In genomic region chr5:140312791-140313189, GRCh38 we compare ENCODE assay signal across 19 cellular contexts. TPM values are rescaled to one million over a fixed set of nuclear protein-coding genes. Genes with fewer than 3 reads are reported as not detected.
DNase-seq lines count a peak whose midpoint lies in the region; ATAC-seq and TF ChIP-seq lines count a peak whose summit lies in the region.
"Had no signal": no experiment of that assay in that cellular context is flagged by ENCODE, and none has a peak within 500 bp of the region (broad histone marks: within the 10 kb centered on the region; RNA-seq: fewer than 3 reads in every experiment).

No MANE protein-coding gene starts in this region.

- no peak overlapping the region; the same call in 1 of the 2 replicates for H4K5ac ChIP-seq in IMR-90 (ENCODE audit: low read depth, low read length)

- POLR2A ChIA-PET in IMR-90 (lab: Charles Lee; ENCODE audit: unreplicated experiment): interaction anchor here (0.5 kb wide), 1 partner anchor 7 kb away, joined by 5 read pairs; no protein-coding TSS in a partner anchor

- TF ChIP-seq CTCF in IMR-90 (conservative IDR thresholded peaks at IDR 0.05; ENCODE audit: low read depth, low read length) (no peak), colonic mucosa (IDR thresholded peaks at IDR 0.05) (no peak), lung (IDR thresholded peaks at IDR 0.05; ENCODE audit: control extremely low read depth, extremely low read depth) (no peak)

- no peak overlapping the region for H2AK9ac ChIP-seq in IMR-90 (replicated peaks; ENCODE audit: low read depth, low read length, poor library complexity)

- H2AK5ac ChIP-seq in IMR-90 (ENCODE audit: low read depth, low read length): peak overlapping the region; percentile 90

- peaks cover 12% of the 10 kb centered on the region for H3K9me1 ChIP-seq in IMR-90 (ENCODE audit: insufficient read depth, low read length)

- peak overlapping the region; percentile 45; the same call in 1 of the 2 replicates for H2BK20ac ChIP-seq in IMR-90 (ENCODE audit: low read depth, low read length)

- H3K18ac ChIP-seq in IMR-90 (ENCODE audit: low read depth, low read length): 0 out of 2 replicates have a peak overlapping the region, but pooled peaks have one; percentile 53

- H3K79me1 ChIP-seq in IMR-90 (ENCODE audit: low read depth in 1 of 2, low read length in 2 of 2): no peaks in the 10 kb centered on the region

- TF ChIP-seq POLR2A in IMR-90 (IDR thresholded peaks at IDR 0.05; ENCODE audit: low read depth, low read length): no peak

- H3K4ac ChIP-seq in IMR-90 (ENCODE audit: low read depth, low read length): peak overlapping the region; percentile 24; the same call in 1 of the 2 replicates

- H3K9ac ChIP-seq in IMR-90 (ENCODE audit: low read depth, low read length) (no peak overlapping the region), colonic mucosa (ENCODE audit: low read depth in 2 of 2, low read length in 2 of 2) (no peak overlapping the region), stomach smooth muscle (ENCODE audit: low read length in 2 of 2) (no peak overlapping the region)

- peak overlapping the region; percentile 84; the same call in 2 of the 3 replicates for H2BK15ac ChIP-seq in IMR-90 (ENCODE audit: low read depth, low read length)

- CTCF ChIA-PET in IMR-90 (lab: Yijun Ruan, JAX): no interaction called here

- H2BK120ac ChIP-seq in IMR-90 (ENCODE audit: low read depth, low read length): 0 out of 2 replicates have a peak overlapping the region, but pooled peaks have one; percentile 33

- H4K91ac ChIP-seq in IMR-90 (ENCODE audit: insufficient read depth, low read depth, low read length): peak overlapping the region; percentile 7; the same call in 1 of the 2 replicates

- dilution Hi-C loops in IMR-90 (cut with HindIII; ENCODE audit: low sequenced_read_pairs, unreplicated experiment): no loop called here

- H3K4me1 ChIP-seq in IMR-90 (ENCODE audit: control insufficient read depth, insufficient read depth, low read length) (peaks cover 10% of the 10 kb centered on the region), colonic mucosa (no peaks in the 10 kb centered on the region), lung (ENCODE audit: control insufficient read depth in 2 of 2, insufficient read depth in 2 of 2, low read length in 2 of 2) (peaks cover 4 to 15% of the 10 kb centered on the region in 2 donors), stomach smooth muscle (ENCODE audit: control insufficient read depth, insufficient read depth, low read length) (peaks cover 8% of the 10 kb centered on the region)

- H3K4me2 ChIP-seq in IMR-90 (ENCODE audit: low read depth, low read length): no peak overlapping the region

- H3K14ac ChIP-seq in IMR-90 (replicated peaks; ENCODE audit: low read depth, low read length): no peak overlapping the region

- no peak overlapping the region for H3K56ac ChIP-seq in IMR-90 (ENCODE audit: extremely low read depth, insufficient read depth, low read length)

- H2AFZ ChIP-seq in IMR-90 (replicated peaks; ENCODE audit: low read length, poor library complexity): no peak overlapping the region

- peak overlapping the region; percentile 25 for H2BK5ac ChIP-seq in IMR-90 (ENCODE audit: low read depth, low read length, poor library complexity, severe bottlenecking)

- WGBS in IMR-90 (ENCODE audit: extremely low coverage in 2 of 2, insufficient read length in 1 of 2), 2 experiments: no CpG with 5 or more reads among the region's 7 CpGs
- whole genome bisulfite sequencing in lung, 2 donors: 75 to 76% methylated on average over 7 of the region's 7 CpGs

- H3K36me3 ChIP-seq in IMR-90 (ENCODE audit: control insufficient read depth, insufficient read depth, low read length) (no peaks in the 10 kb centered on the region), colonic mucosa (no peaks in the 10 kb centered on the region), lung (ENCODE audit: control insufficient read depth in 2 of 2, insufficient read depth in 2 of 2, low read length in 2 of 2) (no peaks in the 10 kb centered on the region), stomach smooth muscle (ENCODE audit: control insufficient read depth in 2 of 2, insufficient read depth in 2 of 2, low read length in 2 of 2) (no peaks in the 10 kb centered on the region)

- in situ Hi-C loops in IMR-90 (cut with MboI; ENCODE audit: low sequenced_read_pairs): no loop called here

- no peak overlapping the region for H3K4me3 ChIP-seq in IMR-90 (ENCODE audit: insufficient read depth, low read depth, low read length)
- H3K4me3 ChIP-seq in colonic mucosa: no peak overlapping the region
- H3K4me3 ChIP-seq in lung: no peak overlapping the region
- no peak overlapping the region for H3K4me3 ChIP-seq in stomach smooth muscle (ENCODE audit: low read length in 2 of 2)

- H3K9me3 ChIP-seq in IMR-90 (ENCODE audit: control insufficient read depth, insufficient read depth, low read length): no peaks in the 10 kb centered on the region
- no peaks in the 10 kb centered on the region for H3K9me3 ChIP-seq in colonic mucosa
- H3K9me3 ChIP-seq in lung (ENCODE audit: control insufficient read depth in 2 of 2, insufficient read depth in 1 of 2, low read length in 1 of 2): no peaks in the 10 kb centered on the region
- no peaks in the 10 kb centered on the region for H3K9me3 ChIP-seq in stomach smooth muscle (ENCODE audit: control insufficient read depth in 2 of 2, low read length in 2 of 2)

- no peak for TF ChIP-seq RAD21 in IMR-90 (IDR thresholded peaks at IDR 0.05; ENCODE audit: low read length)

- DNase-seq in IMR-90 (no peak), colonic mucosa (no peak), lung (ENCODE audit: low spot score) (no peak), DMS153 treated with DMSO at 0.1 percent for 48 hours (lab: John Stamatoyannopoulos, UW; ENCODE audit: unreplicated experiment) (no peak)
- DNase-seq: activated B cell treated with CpG ODN at 0.5 μM for 24 hours; activated naive CD4-positive, alpha-beta T cell treated with anti-CD3 and anti-CD28 coated beads, Interleukin-2, amount 50 U/mL, for 16 hours; CD4-positive, CD25-positive, alpha-beta regulatory T cell; DND-41; effector memory CD8-positive, alpha-beta T cell; natural killer cell; NCI-H526 treated with DMSO at 0.1 percent for 48 hours; T-cell had no signal

- H4K20me1 ChIP-seq in IMR-90 (ENCODE audit: insufficient read depth, low read length): no peaks in the 10 kb centered on the region

- no TSS peak for BruUV-seq in IMR-90 (replicated peaks; lab: Mats Ljungman, UMichigan)

- intact Hi-C loops in IMR-90 (cut with micrococcal nuclease): no loop called here
- intact Hi-C loops in colonic mucosa (cut with DNase I): no loop called here

- peak overlapping the region; percentile 57 for H3K27ac ChIP-seq in IMR-90 (ENCODE audit: insufficient read depth, low read length)
- peak overlapping the region; percentile 18 for H3K27ac ChIP-seq in colonic mucosa
- H3K27ac ChIP-seq in lung (ENCODE audit: low read depth in 1 of 2, low read length in 1 of 2): peak overlapping the region; percentile 43 to 85
- H3K27ac ChIP-seq in stomach smooth muscle (ENCODE audit: low read length): peak overlapping the region; percentile 58

- 0 out of 2 replicates have a peak overlapping the region, but pooled peaks have one; percentile 21 for H3K23ac ChIP-seq in IMR-90 (ENCODE audit: low read depth, low read length)

- H4K8ac ChIP-seq in IMR-90 (ENCODE audit: low read depth in 2 of 2, low read length in 2 of 2): 0 out of 4 replicates have a peak overlapping the region, but pooled peaks of 1 of the 2 experiments have one; percentile 22

- ATAC-seq in IMR-90 (ENCODE audit: low read depth) (no peak), lung (ENCODE audit: insufficient read depth, low FRiP score) (no peak), GM19328 (IDR thresholded peaks at IDR 0.05; ENCODE audit: unreplicated experiment) (no peak), HG02623 (IDR thresholded peaks at IDR 0.05; ENCODE audit: unreplicated experiment) (no peak), GM21381 (IDR thresholded peaks at IDR 0.05; ENCODE audit: unreplicated experiment) (no peak)
- ATAC-seq: effector memory CD8-positive, alpha-beta T cell; natural killer cell; stimulated activated effector memory CD8-positive, alpha-beta T cell treated with anti-CD3 and anti-CD28 coated beads, Interleukin-12 subunit alpha, Interleukin-12 subunit beta, amount 100 ng/mL, for 72 hours; T-cell had no signal

- no peaks in the 10 kb centered on the region for H3K27me3 ChIP-seq in IMR-90 (ENCODE audit: control insufficient read depth, insufficient read depth, low read length)
- H3K27me3 ChIP-seq in colonic mucosa: no peaks in the 10 kb centered on the region
- no peaks in the 10 kb centered on the region for H3K27me3 ChIP-seq in lung (ENCODE audit: control insufficient read depth, insufficient read depth)
- no peaks in the 10 kb centered on the region for H3K27me3 ChIP-seq in stomach smooth muscle (ENCODE audit: control insufficient read depth in 1 of 2, insufficient read depth in 2 of 2, low read length in 2 of 2)

TF ChIP-seq in IMR-90, 13 proteins besides CTCF, POLR2A, EP300 and RAD21 (continues in another document):
- TF ChIP-seq CEBPB (IDR thresholded peaks at IDR 0.05; ENCODE audit: low read depth, low read length) (no peak; the same call in 1 of the 2 replicates), FOS (IDR thresholded peaks at IDR 0.05; ENCODE audit: low read depth, low read length) (no peak), SMC3 (IDR thresholded peaks at IDR 0.05; ENCODE audit: low read depth, low read length) (no peak; the same call in 1 of the 2 replicates), CHD1 (IDR thresholded peaks at IDR 0.05; ENCODE audit: low read depth, low read length) (no peak)

RNA-seq across cellular contexts. Expression of gene PFDN1, which starts 9.9 kb away (rescaled TPM):
- 92.8 and 98.8 TPM in 2 replicates for total RNA-seq in IMR-90 (2012; rRNA removed)
- 134 and 140 TPM in 2 replicates for polyA plus RNA-seq in IMR-90 (2012; rRNA removed)
- 85.4 and 108 TPM in 2 replicates for polyA plus RNA-seq in IMR-90 (2012; cell fraction: cytosol; rRNA removed)
- 39.7 and 45.7 TPM in 2 replicates for polyA plus RNA-seq in IMR-90 (2012; cell fraction: nucleus; rRNA removed; ENCODE audit: low replicate concordance)
- 10 to 100 TPM; 41.2 to 41.4 TPM for total RNA-seq in colonic mucosa
- 10 to 100 TPM; 42.0 to 45.3 TPM for total RNA-seq in lung
- polyA plus RNA-seq in lung: 100 to 1,000 TPM in 1 of 2 donors, 10 to 100 TPM in 1; 57.9 to 108 TPM

RNA-seq across cellular contexts. Expression of gene HBEGF, which starts 33.6 kb away (rescaled TPM):
- total RNA-seq in IMR-90 (2012; rRNA removed): 18.8 and 26.9 TPM in 2 replicates
- polyA plus RNA-seq in IMR-90 (2012; rRNA removed): 36.1 and 48.7 TPM in 2 replicates
- polyA plus RNA-seq in IMR-90 (2012; cell fraction: cytosol; rRNA removed): 31.0 and 54.1 TPM in 2 replicates
- polyA plus RNA-seq in IMR-90 (2012; cell fraction: nucleus; rRNA removed; ENCODE audit: low replicate concordance): 41.9 and 95.5 TPM in 2 replicates
- total RNA-seq in colonic mucosa: 10 to 100 TPM in 1 of 2 donors, 1 to 10 TPM in 1; 4.3 to 14.6 TPM
- 10 to 100 TPM; 13.0 to 27.1 TPM for total RNA-seq in lung
- polyA plus RNA-seq in lung: 10 to 100 TPM; 16.3 to 20.5 TPM
- polyA plus RNA-seq: CD4-positive, CD25-positive, alpha-beta regulatory T cell had no signal

RNA-seq across cellular contexts. Expression of gene SLC4A9, which starts 47.2 kb away (rescaled TPM):
- total RNA-seq in IMR-90 (2012; rRNA removed) (not detected in 2 replicates), colonic mucosa (under 1 TPM in 1 of 2 donors, not detected in 1; 0.42 TPM), lung (under 1 TPM; 0.11 to 0.18 TPM)
- polyA plus RNA-seq in IMR-90 (2012; rRNA removed) (not detected in 2 replicates), lung (under 1 TPM; 0.05 to 0.06 TPM)
- not detected in 2 replicates for polyA plus RNA-seq in IMR-90 (2012; cell fraction: cytosol; rRNA removed)
- polyA plus RNA-seq in IMR-90 (2012; cell fraction: nucleus; rRNA removed; ENCODE audit: low replicate concordance): 0.05 and 0.19 TPM in 2 replicates
- total RNA-seq: activated B cell treated with CpG ODN at 0.5 μM for 24 hours; bronchial epithelial cell; CD4-positive, CD25-positive, alpha-beta regulatory T cell; kidney epithelial cell; natural killer cell had no signal
- polyA plus RNA-seq: CD4-positive, CD25-positive, alpha-beta regulatory T cell had no signal
